24 cellular contexts compared by ENCODE assay signal in genomic region chr22:41203118-41203517, GRCh38.
"Had no signal": no experiment of that assay in that cellular context is flagged by ENCODE, and none has a peak within 500 bp of the region (broad histone marks: within the 10 kb centered on the region; RNA-seq: fewer than 3 reads in every experiment).

No MANE protein-coding gene starts in this region.

- H3K4me3 Mint-ChIP-seq: dendritic cell treated with granulocyte-macrophage colony-stimulating factor and Interleukin-4, amounts not matched to agents 40 ng/mL and 50 ng/mL, for 4 days; endodermal cell; mesothelial cell of epicardium had no signal

- H3K27ac Mint-ChIP-seq: dendritic cell treated with granulocyte-macrophage colony-stimulating factor and Interleukin-4, amounts not matched to agents 40 ng/mL and 50 ng/mL, for 4 days; endodermal cell had no signal

- H3K36me3 ChIP-seq: colonic mucosa, left lung had no signal

- H3K27ac ChIP-seq: colonic mucosa, epithelial cell of prostate, esophagus squamous epithelium, gastrocnemius medialis, heart right ventricle, left lung, lower lobe of right lung had no signal

- ATAC-seq: effector memory CD8-positive, alpha-beta T cell; esophagus mucosa; gastrocnemius medialis; heart right ventricle; left cardiac atrium; left lung; left ventricle myocardium superior; lower lobe of right lung; mucosa of descending colon had no signal

- DNase-seq: colonic mucosa; cortex of kidney; effector CD8-positive, alpha-beta T cell; effector memory CD8-positive, alpha-beta T cell; endodermal cell; erythroblast; esophagus squamous epithelium; foreskin fibroblast; foreskin melanocyte; gastrocnemius medialis; glutamatergic neuron; head of caudate nucleus; heart right ventricle; hippocampal formation; left lung; left ventricle myocardium superior; lower lobe of right lung; mesenchymal stem cell; mucosa of descending colon had no signal

- H3K9me3 ChIP-seq: colonic mucosa, esophagus squamous epithelium, gastrocnemius medialis, heart right ventricle, left lung, lower lobe of right lung, mucosa of descending colon had no signal

- H3K4me3 ChIP-seq: colonic mucosa, esophagus squamous epithelium, gastrocnemius medialis, heart right ventricle, left lung, lower lobe of right lung, mucosa of descending colon had no signal

- H3K9me3 Mint-ChIP-seq: dendritic cell treated with granulocyte-macrophage colony-stimulating factor and Interleukin-4, amounts not matched to agents 40 ng/mL and 50 ng/mL, for 4 days; effector memory CD8-positive, alpha-beta T cell; endodermal cell; mesothelial cell of epicardium had no signal
